10 cellular contexts compared by ENCODE assay signal in genomic region chr12:124458220-124458991, GRCh38.
DNase-seq lines count a peak whose midpoint lies in the region; ATAC-seq and TF ChIP-seq lines count a peak whose summit lies in the region.
"Had no signal": no experiment of that assay in that cellular context is flagged by ENCODE, and none has a peak within 500 bp of the region (broad histone marks: within the 10 kb centered on the region; RNA-seq: fewer than 3 reads in every experiment).

No MANE protein-coding gene starts in this region.

- WGBS in heart right ventricle, 2 donors, result 85% methylated on average over 20 of the region's 20 CpGs
- 93% methylated on average over 19 of the region's 20 CpGs for WGBS in hepatocyte (ENCODE audit: low lambda C conversion rate, missing lambda C conversion rate)

- H3K4me2 ChIP-seq in skeletal muscle satellite cell (ENCODE audit: low read length) (peak overlapping the region; percentile 67), hepatocyte (no peak overlapping the region)

- H4K20me1 ChIP-seq in hepatocyte (ENCODE audit: insufficient read depth, poor library complexity, severe bottlenecking), result peaks cover 38% of the 10 kb centered on the region

- no TSS peak for BruUV-seq in Calu3 (replicated peaks; lab: Mats Ljungman, UMichigan)

- H3K27ac Mint-ChIP-seq in CD14-positive monocyte (peak overlapping the region; percentile 81 to 98 (median 94)), Calu3 (ENCODE audit: unreplicated experiment) (no peak overlapping the region)

- H3K27me3 ChIP-seq in Peyer's patch (no peaks in the 10 kb centered on the region), heart right ventricle (no peaks in the 10 kb centered on the region), skeletal muscle satellite cell (ENCODE audit: control insufficient read depth, insufficient read depth, low read length) (no peaks in the 10 kb centered on the region), hepatocyte (no peaks in the 10 kb centered on the region)

- peaks cover 2 to 7% (median 5%) of the 10 kb centered on the region in 3 donors for H3K27me3 Mint-ChIP-seq in CD14-positive monocyte (ENCODE audit: low read depth in 3 of 3)
- no peaks in the 10 kb centered on the region for H3K27me3 Mint-ChIP-seq in Calu3 (ENCODE audit: unreplicated experiment)

- CTCF ChIA-PET in Calu3 (lab: Charles Lee), result interaction anchor here (0.6 kb wide), 1 partner anchor 287 kb away, joined by 3 read pairs; no protein-coding TSS in a partner anchor

- peaks cover 4 to 15% (median 14%) of the 10 kb centered on the region in 7 donors for H3K9me3 Mint-ChIP-seq in CD14-positive monocyte
- H3K9me3 Mint-ChIP-seq in Calu3 (ENCODE audit: low read depth, unreplicated experiment), result no peaks in the 10 kb centered on the region

- TF ChIP-seq CTCF in CD14-positive monocyte (IDR thresholded peaks at IDR 0.05) (no peak), Peyer's patch (IDR thresholded peaks at IDR 0.05) (no peak), heart right ventricle (IDR thresholded peaks at IDR 0.05) (no peak), hepatocyte (IDR thresholded peaks at IDR 0.05; ENCODE audit: poor library complexity) (no peak), Calu3 (IDR thresholded peaks at IDR 0.05; ENCODE audit: unreplicated experiment) (no peak)

- no peak for TF ChIP-seq POLR2A in Peyer's patch (IDR thresholded peaks at IDR 0.05)

- no peak overlapping the region for H3K4me3 Mint-ChIP-seq in CD14-positive monocyte
- H3K4me3 Mint-ChIP-seq in Calu3 (ENCODE audit: low read depth, unreplicated experiment), result no peak overlapping the region

- intact Hi-C loops in CD14-positive monocyte (cut with micrococcal nuclease) (loop anchor here (1.0 to 10.0 kb wide), 3 partner anchors 8 to 89 kb away; no protein-coding TSS in a partner anchor), heart right ventricle (cut with DNase I) (loop anchor here in 5 of 10 donors (5.0 to 10.0 kb wide), 7 partner anchors 49 to 306 kb away; partner anchors contain the start of gene NCOR2 (in 1 of the 5)), Calu3 (cut with micrococcal nuclease; ENCODE audit: unreplicated experiment) (no loop called here)

- no peak overlapping the region for H3K4me3 ChIP-seq in Peyer's patch
- H3K4me3 ChIP-seq in heart right ventricle, result no peak overlapping the region
- no peak overlapping the region for H3K4me3 ChIP-seq in skeletal muscle satellite cell (ENCODE audit: low read length)
- no peak overlapping the region for H3K4me3 ChIP-seq in hepatocyte
- H3K4me3 ChIP-seq: SK-N-MC had no signal

- H3K9ac ChIP-seq in skeletal muscle satellite cell (ENCODE audit: low read depth, low read length), result no peak overlapping the region

- no peaks in the 10 kb centered on the region for H3K9me2 ChIP-seq in hepatocyte (replicated peaks; ENCODE audit: insufficient read depth)

- H3K27ac ChIP-seq in Peyer's patch (peak overlapping the region in 3 of 4 donors; percentile 88 to 89 (median 88)), heart right ventricle (peak overlapping the region; percentile 49 to 94 (median 82)), hepatocyte (no peak overlapping the region)
- H3K27ac ChIP-seq: SK-N-MC had no signal

- DNase-seq in CD14-positive monocyte (ENCODE audit: low spot score) (no peak), Peyer's patch (no peak), heart right ventricle (peak in 1 of 2 donors; percentile 14), hepatocyte (ENCODE audit: low spot score) (no peak), DMS 273 (lab: John Stamatoyannopoulos, UW; ENCODE audit: unreplicated experiment) (no peak), Calu3 (no peak)
- DNase-seq: NCI-H526 treated with DMSO at 0.1 percent for 48 hours had no signal

- H3K9me3 ChIP-seq in Peyer's patch (no peaks in the 10 kb centered on the region), heart right ventricle (peaks cover 0 to 2% (median 0%) of the 10 kb centered on the region in 11 donors), skeletal muscle satellite cell (replicated peaks; ENCODE audit: low read length) (no peaks in the 10 kb centered on the region), hepatocyte (ENCODE audit: low read depth) (no peaks in the 10 kb centered on the region)

- ATAC-seq in heart right ventricle, result no peak
- no peak for ATAC-seq in HG03095 (IDR thresholded peaks at IDR 0.05; ENCODE audit: unreplicated experiment)

- H3K36me3 Mint-ChIP-seq in CD14-positive monocyte (peaks cover 74 to 82% of the 10 kb centered on the region in 2 donors), Calu3 (ENCODE audit: insufficient read depth, unreplicated experiment) (peaks cover 77% of the 10 kb centered on the region)

- H3K36me3 ChIP-seq in Peyer's patch (peaks cover 0 to 35% (median 0%) of the 10 kb centered on the region in 3 donors), heart right ventricle (peaks cover 0 to 64% (median 19%) of the 10 kb centered on the region in 9 donors), skeletal muscle satellite cell (ENCODE audit: insufficient read depth, low read length) (peaks cover 53% of the 10 kb centered on the region), hepatocyte (replicated peaks; ENCODE audit: insufficient read depth, low read depth) (no peaks in the 10 kb centered on the region)

- peaks cover 44% of the 10 kb centered on the region for H3K4me1 Mint-ChIP-seq in CD14-positive monocyte
- H3K4me1 Mint-ChIP-seq in Calu3 (ENCODE audit: low read depth, unreplicated experiment), result peaks cover 32% of the 10 kb centered on the region

- peaks cover 9% of the 10 kb centered on the region for H3K79me2 ChIP-seq in hepatocyte

- H3K4me1 ChIP-seq in Peyer's patch, result peaks cover 0 to 53% (median 25%) of the 10 kb centered on the region in 4 donors
- H3K4me1 ChIP-seq in heart right ventricle, result peaks cover 24 to 58% (median 52%) of the 10 kb centered on the region in 9 donors
- H3K4me1 ChIP-seq in skeletal muscle satellite cell (ENCODE audit: control insufficient read depth, insufficient read depth, low read length), result peaks cover 30% of the 10 kb centered on the region
- peaks cover 7% of the 10 kb centered on the region for H3K4me1 ChIP-seq in hepatocyte (ENCODE audit: insufficient read depth)

- no peak overlapping the region for H2AFZ ChIP-seq in hepatocyte
